23 cellular contexts compared by ENCODE assay signal in the genomic region with DNA sequence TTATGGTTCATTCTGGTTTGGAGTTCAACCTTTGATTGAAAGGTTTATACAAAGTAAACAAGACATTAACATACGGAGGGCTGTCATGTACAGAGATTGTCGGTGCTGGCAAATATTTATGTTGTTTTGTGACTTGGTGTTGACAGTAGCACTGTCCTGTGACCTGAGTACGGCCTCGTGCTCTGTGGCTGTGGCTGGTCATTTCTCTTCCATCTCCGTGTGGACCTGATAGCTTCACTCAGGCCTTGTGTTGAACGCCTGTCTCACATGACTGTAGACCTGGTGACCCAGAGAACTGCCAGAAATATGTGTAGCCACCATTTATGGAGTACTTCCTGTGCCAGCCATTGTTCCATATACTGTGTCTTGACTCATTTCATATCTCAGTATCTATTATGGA.
DNase-seq lines count a peak whose midpoint lies in the region; ATAC-seq and TF ChIP-seq lines count a peak whose summit lies in the region.
"Had no signal": no experiment of that assay in that cellular context is flagged by ENCODE, and none has a peak within 500 bp of the region (broad histone marks: within the 10 kb centered on the region; RNA-seq: fewer than 3 reads in every experiment).

No MANE protein-coding gene starts in this region.

- DNase-seq in NCI-H510A treated with DMSO at 0.1 percent for 48 hours (lab: John Stamatoyannopoulos, UW) (peak; percentile 72), NCI-H510A (lab: John Stamatoyannopoulos, UW) (no peak), NCI-H69 (lab: John Stamatoyannopoulos, UW) (peak; percentile 72), left lobe of liver (ENCODE audit: low spot score) (no peak), sciatic nerve (ENCODE audit: low spot score) (no peak), NCI-H82 treated with DMSO at 0.1 percent for 48 hours (lab: John Stamatoyannopoulos, UW; ENCODE audit: unreplicated experiment) (no peak), osteoblast (ENCODE audit: insufficient read length, low spot score, missing footprints) (no peak)
- DNase-seq: 8988T; activated naive CD4-positive, alpha-beta T cell treated with anti-CD3 and anti-CD28 coated beads, Interleukin-2, amount 10 ng/mL, durations not matched to agents 7 days and 5 days; AML-193; CD8-positive, alpha-beta memory T cell; DND-41; GM23248; left ventricle myocardium superior; NCI-H1105 treated with DMSO at 0.1 percent for 48 hours; NCI-H526 treated with DMSO at 0.1 percent for 48 hours; small intestine; stimulated activated naive CD4-positive, alpha-beta T cell treated with Interleukin-2 at 50 U/mL for 16 hours; WERI-Rb-1 had no signal

- ATAC-seq in left lobe of liver: peak; percentile 87
- no peak for ATAC-seq in sciatic nerve
- ATAC-seq: left ventricle myocardium superior, SK-N-SH treated with all-trans-retinoic acid at 6 μM for 48 hours had no signal

- H3K4me3 ChIP-seq in stomach smooth muscle (ENCODE audit: low read length in 2 of 2) (peak overlapping the region; percentile 13 to 55), osteoblast (ENCODE audit: insufficient read depth, low read length) (no peak overlapping the region)
- H3K4me3 ChIP-seq: cardiac muscle cell, GM23248, thyroid gland had no signal

- no peak for TF ChIP-seq CTCF in osteoblast (IDR thresholded peaks at IDR 0.05; ENCODE audit: extremely low read depth, low read depth, low read length)

- H3K4me2 ChIP-seq in osteoblast (ENCODE audit: insufficient read depth, low read length): no peak overlapping the region

- H3K9me3 ChIP-seq in stomach smooth muscle (ENCODE audit: control insufficient read depth in 2 of 2, low read length in 2 of 2) (no peaks in the 10 kb centered on the region), osteoblast (ENCODE audit: low read depth, low read length) (no peaks in the 10 kb centered on the region)
- H3K9me3 ChIP-seq: thyroid gland had no signal

- H3K9ac ChIP-seq in stomach smooth muscle (ENCODE audit: low read length in 2 of 2): peak overlapping the region; percentile 43 to 65
- H3K9ac ChIP-seq: GM23248 had no signal

- no peak overlapping the region for H2AFZ ChIP-seq in osteoblast (ENCODE audit: low read length)
- H2AFZ ChIP-seq: GM23248 had no signal

- H3K27ac ChIP-seq in stomach smooth muscle (ENCODE audit: low read length): peak overlapping the region; percentile 94
- H3K27ac ChIP-seq in osteoblast (ENCODE audit: low read depth, low read length): no peak overlapping the region
- H3K27ac ChIP-seq: cardiac muscle cell, GM23248, WERI-Rb-1 had no signal

- no peaks in the 10 kb centered on the region for H3K27me3 ChIP-seq in stomach smooth muscle (ENCODE audit: control insufficient read depth in 1 of 2, insufficient read depth in 2 of 2, low read length in 2 of 2)
- H3K27me3 ChIP-seq in osteoblast (ENCODE audit: insufficient read depth, low read length): no peaks in the 10 kb centered on the region
- H3K27me3 ChIP-seq: cardiac muscle cell, thyroid gland had no signal

- H3K36me3 ChIP-seq in stomach smooth muscle (ENCODE audit: control insufficient read depth in 2 of 2, insufficient read depth in 2 of 2, low read length in 2 of 2): peaks cover 0 to 3% of the 10 kb centered on the region in 2 donors
- H3K36me3 ChIP-seq in osteoblast (ENCODE audit: insufficient read depth, low read length): no peaks in the 10 kb centered on the region
- H3K36me3 ChIP-seq: cardiac muscle cell, thyroid gland, WERI-Rb-1 had no signal

- no peaks in the 10 kb centered on the region for H3K79me2 ChIP-seq in osteoblast (ENCODE audit: insufficient read depth, low read length)

- intact Hi-C loops in sciatic nerve (cut with DNase I): no loop called here

- no peaks in the 10 kb centered on the region for H4K20me1 ChIP-seq in osteoblast (ENCODE audit: insufficient read depth, low read length)

- H3K4me1 ChIP-seq in stomach smooth muscle (ENCODE audit: control insufficient read depth, insufficient read depth, low read length): peaks cover 20% of the 10 kb centered on the region
- no peaks in the 10 kb centered on the region for H3K4me1 ChIP-seq in osteoblast (ENCODE audit: insufficient read depth, low read length)

Comparison
In these comparisons a context has a peak if more than half of its experiments do, and no peak if none do; other contexts are left out.
1. DNase-seq: peak in NCI-H510A treated with DMSO at 0.1 percent for 48 hours (single experiment) and NCI-H69 (single experiment); none in NCI-H510A (single experiment), left lobe of liver (single experiment), sciatic nerve (single experiment), NCI-H82 treated with DMSO at 0.1 percent for 48 hours (single experiment) and osteoblast (single experiment).